ENCODE assay signal across 28 cellular contexts in genomic region chr18:50918153-50918552, GRCh38.
"Had no signal": no experiment of that assay in that cellular context is flagged by ENCODE, and none has a peak within 500 bp of the region (broad histone marks: within the 10 kb centered on the region; RNA-seq: fewer than 3 reads in every experiment).

No MANE protein-coding gene starts in this region.

- H3K27me3 Mint-ChIP-seq: effector memory CD8-positive, alpha-beta T cell; naive B cell; progenitor cell of endocrine pancreas; stimulated activated naive CD8-positive, alpha-beta T cell treated with anti-CD3 and anti-CD28 coated beads, Interleukin-15, amount 100 ng/mL, for 72 hours had no signal

- H3K4me1 Mint-ChIP-seq: nephron, neural progenitor cell had no signal

- H3K9me3 Mint-ChIP-seq: effector memory CD8-positive, alpha-beta T cell; mesothelial cell of epicardium; naive B cell; nephron; stimulated activated naive CD8-positive, alpha-beta T cell treated with anti-CD3 and anti-CD28 coated beads, Interleukin-15, amount 100 ng/mL, for 72 hours had no signal

- H3K4me3 Mint-ChIP-seq: effector memory CD8-positive, alpha-beta T cell; mesothelial cell of epicardium; naive B cell; nephron; neural progenitor cell; stimulated activated naive CD8-positive, alpha-beta T cell treated with anti-CD3 and anti-CD28 coated beads, Interleukin-15, amount 100 ng/mL, for 72 hours had no signal

- H3K27ac Mint-ChIP-seq: mesothelial cell of epicardium; nephron; neural progenitor cell; progenitor cell of endocrine pancreas; stimulated activated naive CD8-positive, alpha-beta T cell treated with anti-CD3 and anti-CD28 coated beads, Interleukin-15, amount 100 ng/mL, for 72 hours had no signal

- H3K27ac ChIP-seq: esophagus squamous epithelium, heart right ventricle, left lung, neural progenitor cell, parathyroid adenoma, right lobe of liver, suprapubic skin, transverse colon, upper lobe of right lung, uterus had no signal

- ATAC-seq: effector memory CD8-positive, alpha-beta T cell; heart right ventricle; left cardiac atrium; left lung; mucosa of descending colon; right lobe of liver; stimulated activated naive CD8-positive, alpha-beta T cell treated with anti-CD3 and anti-CD28 coated beads, Interleukin-15, amount 100 ng/mL, for 72 hours; upper lobe of right lung had no signal

- DNase-seq: cortex of kidney; effector memory CD8-positive, alpha-beta T cell; esophagus squamous epithelium; foreskin melanocyte; glutamatergic neuron; heart right ventricle; hippocampal formation; left cardiac atrium; left lung; mesenchymal stem cell; mucosa of descending colon; naive B cell; right lobe of liver; small intestine; stimulated activated CD4-positive, alpha-beta T cell treated with anti-CD3 and anti-CD28 coated beads, Interleukin-12 subunit alpha, Interleukin-12 subunit beta, amount 100 ng/mL, for 4 hours; stimulated activated CD4-positive, alpha-beta T cell treated with anti-CD3 and anti-CD28 coated beads, Interleukin-1b, Interleukin-23, amount 100 ng/mL, for 48 hours; stimulated activated CD4-positive, alpha-beta T cell treated with anti-CD3 and anti-CD28 coated beads, Interleukin-4, amount 100 ng/mL, for 1 hour; stimulated activated CD8-positive, alpha-beta memory T cell treated with anti-CD3 and anti-CD28 coated beads, Interleukin-4, amount 100 ng/mL, for 48 hours; stimulated activated naive CD8-positive, alpha-beta T cell treated with anti-CD3 and anti-CD28 coated beads, Interleukin-15, amount 100 ng/mL, for 72 hours; transverse colon; upper lobe of right lung; uterus had no signal
